ENCODE assay signal across 1 cellular context in the genomic region with DNA sequence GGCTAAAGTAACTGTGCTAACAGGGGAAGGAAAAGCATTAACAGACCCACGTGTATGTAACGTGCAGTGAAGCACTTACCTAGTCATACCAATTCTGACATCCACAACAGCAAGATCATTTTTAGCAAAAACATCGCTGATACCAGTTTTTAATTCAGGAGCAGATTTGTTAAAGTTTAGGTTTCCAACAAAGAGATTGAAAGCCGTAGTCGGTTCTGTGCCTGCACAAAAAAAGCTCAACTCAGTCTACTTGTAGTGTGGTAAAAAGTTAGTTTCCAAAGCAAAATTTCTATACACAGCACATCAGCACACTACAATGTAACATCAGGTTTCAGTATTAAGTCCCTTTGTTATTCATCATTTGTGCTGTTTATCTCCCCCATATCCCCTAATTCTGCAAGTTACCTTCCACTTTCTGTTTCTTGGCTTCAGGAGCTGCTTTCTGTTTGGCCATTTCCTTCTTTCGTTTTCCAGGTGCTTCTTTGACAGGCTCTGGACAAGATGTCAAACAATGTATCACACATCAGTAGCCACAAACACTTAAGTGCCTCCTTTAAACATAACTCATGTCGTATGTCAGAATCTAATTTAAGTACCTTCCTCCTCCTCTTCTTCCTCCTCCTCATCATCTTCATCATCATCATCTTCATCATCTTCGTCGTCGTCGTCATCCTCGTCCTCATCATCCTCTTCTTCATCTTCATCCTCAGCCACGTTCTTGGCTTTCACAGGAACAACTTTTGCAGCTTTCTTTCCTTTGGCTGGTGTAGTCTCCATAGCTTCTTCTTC.
TF ChIP-seq lines count a peak whose summit lies in the region.

No MANE protein-coding gene starts in this region.

TF ChIP-seq in GM23338, 12 proteins besides CTCF, POLR2A, EP300 and RAD21 (continued from another document):
- TF ChIP-seq, protein P1, sequence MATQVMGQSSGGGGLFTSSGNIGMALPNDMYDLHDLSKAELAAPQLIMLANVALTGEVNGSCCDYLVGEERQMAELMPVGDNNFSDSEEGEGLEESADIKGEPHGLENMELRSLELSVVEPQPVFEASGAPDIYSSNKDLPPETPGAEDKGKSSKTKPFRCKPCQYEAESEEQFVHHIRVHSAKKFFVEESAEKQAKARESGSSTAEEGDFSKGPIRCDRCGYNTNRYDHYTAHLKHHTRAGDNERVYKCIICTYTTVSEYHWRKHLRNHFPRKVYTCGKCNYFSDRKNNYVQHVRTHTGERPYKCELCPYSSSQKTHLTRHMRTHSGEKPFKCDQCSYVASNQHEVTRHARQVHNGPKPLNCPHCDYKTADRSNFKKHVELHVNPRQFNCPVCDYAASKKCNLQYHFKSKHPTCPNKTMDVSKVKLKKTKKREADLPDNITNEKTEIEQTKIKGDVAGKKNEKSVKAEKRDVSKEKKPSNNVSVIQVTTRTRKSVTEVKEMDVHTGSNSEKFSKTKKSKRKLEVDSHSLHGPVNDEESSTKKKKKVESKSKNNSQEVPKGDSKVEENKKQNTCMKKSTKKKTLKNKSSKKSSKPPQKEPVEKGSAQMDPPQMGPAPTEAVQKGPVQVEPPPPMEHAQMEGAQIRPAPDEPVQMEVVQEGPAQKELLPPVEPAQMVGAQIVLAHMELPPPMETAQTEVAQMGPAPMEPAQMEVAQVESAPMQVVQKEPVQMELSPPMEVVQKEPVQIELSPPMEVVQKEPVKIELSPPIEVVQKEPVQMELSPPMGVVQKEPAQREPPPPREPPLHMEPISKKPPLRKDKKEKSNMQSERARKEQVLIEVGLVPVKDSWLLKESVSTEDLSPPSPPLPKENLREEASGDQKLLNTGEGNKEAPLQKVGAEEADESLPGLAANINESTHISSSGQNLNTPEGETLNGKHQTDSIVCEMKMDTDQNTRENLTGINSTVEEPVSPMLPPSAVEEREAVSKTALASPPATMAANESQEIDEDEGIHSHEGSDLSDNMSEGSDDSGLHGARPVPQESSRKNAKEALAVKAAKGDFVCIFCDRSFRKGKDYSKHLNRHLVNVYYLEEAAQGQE (IDR thresholded peaks at IDR 0.05; ENCODE audit: unreplicated experiment) = no peak
- TF ChIP-seq, protein P2, sequence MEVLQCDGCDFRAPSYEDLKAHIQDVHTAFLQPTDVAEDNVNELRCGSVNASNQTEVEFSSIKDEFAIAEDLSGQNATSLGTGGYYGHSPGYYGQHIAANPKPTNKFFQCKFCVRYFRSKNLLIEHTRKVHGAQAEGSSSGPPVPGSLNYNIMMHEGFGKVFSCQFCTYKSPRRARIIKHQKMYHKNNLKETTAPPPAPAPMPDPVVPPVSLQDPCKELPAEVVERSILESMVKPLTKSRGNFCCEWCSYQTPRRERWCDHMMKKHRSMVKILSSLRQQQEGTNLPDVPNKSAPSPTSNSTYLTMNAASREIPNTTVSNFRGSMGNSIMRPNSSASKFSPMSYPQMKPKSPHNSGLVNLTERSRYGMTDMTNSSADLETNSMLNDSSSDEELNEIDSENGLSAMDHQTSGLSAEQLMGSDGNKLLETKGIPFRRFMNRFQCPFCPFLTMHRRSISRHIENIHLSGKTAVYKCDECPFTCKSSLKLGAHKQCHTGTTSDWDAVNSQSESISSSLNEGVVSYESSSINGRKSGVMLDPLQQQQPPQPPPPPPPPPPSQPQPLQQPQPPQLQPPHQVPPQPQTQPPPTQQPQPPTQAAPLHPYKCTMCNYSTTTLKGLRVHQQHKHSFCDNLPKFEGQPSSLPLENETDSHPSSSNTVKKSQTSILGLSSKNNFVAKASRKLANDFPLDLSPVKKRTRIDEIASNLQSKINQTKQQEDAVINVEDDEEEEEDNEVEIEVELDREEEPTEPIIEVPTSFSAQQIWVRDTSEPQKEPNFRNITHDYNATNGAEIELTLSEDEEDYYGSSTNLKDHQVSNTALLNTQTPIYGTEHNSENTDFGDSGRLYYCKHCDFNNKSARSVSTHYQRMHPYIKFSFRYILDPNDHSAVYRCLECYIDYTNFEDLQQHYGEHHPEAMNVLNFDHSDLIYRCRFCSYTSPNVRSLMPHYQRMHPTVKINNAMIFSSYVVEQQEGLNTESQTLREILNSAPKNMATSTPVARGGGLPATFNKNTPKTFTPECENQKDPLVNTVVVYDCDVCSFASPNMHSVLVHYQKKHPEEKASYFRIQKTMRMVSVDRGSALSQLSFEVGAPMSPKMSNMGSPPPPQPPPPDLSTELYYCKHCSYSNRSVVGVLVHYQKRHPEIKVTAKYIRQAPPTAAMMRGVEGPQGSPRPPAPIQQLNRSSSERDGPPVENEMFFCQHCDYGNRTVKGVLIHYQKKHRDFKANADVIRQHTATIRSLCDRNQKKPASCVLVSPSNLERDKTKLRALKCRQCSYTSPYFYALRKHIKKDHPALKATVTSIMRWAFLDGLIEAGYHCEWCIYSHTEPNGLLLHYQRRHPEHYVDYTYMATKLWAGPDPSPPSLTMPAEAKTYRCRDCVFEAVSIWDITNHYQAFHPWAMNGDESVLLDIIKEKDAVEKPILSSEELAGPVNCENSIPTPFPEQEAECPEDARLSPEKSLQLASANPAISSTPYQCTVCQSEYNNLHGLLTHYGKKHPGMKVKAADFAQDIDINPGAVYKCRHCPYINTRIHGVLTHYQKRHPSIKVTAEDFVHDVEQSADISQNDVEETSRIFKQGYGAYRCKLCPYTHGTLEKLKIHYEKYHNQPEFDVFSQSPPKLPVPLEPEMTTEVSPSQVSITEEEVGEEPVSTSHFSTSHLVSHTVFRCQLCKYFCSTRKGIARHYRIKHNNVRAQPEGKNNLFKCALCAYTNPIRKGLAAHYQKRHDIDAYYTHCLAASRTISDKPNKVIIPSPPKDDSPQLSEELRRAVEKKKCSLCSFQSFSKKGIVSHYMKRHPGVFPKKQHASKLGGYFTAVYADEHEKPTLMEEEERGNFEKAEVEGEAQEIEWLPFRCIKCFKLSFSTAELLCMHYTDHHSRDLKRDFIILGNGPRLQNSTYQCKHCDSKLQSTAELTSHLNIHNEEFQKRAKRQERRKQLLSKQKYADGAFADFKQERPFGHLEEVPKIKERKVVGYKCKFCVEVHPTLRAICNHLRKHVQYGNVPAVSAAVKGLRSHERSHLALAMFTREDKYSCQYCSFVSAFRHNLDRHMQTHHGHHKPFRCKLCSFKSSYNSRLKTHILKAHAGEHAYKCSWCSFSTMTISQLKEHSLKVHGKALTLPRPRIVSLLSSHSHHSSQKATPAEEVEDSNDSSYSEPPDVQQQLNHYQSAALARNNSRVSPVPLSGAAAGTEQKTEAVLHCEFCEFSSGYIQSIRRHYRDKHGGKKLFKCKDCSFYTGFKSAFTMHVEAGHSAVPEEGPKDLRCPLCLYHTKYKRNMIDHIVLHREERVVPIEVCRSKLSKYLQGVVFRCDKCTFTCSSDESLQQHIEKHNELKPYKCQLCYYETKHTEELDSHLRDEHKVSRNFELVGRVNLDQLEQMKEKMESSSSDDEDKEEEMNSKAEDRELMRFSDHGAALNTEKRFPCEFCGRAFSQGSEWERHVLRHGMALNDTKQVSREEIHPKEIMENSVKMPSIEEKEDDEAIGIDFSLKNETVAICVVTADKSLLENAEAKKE (CRISPR knock-in tag; IDR thresholded peaks at IDR 0.05) = no peak
- no peak for TF ChIP-seq JUNB (IDR thresholded peaks at IDR 0.05; ENCODE audit: unreplicated experiment)
- no peak for TF ChIP-seq POLR2AphosphoS5 (IDR thresholded peaks at IDR 0.05; ENCODE audit: low read depth)
- no peak for TF ChIP-seq CREB1 (CRISPR knock-in tag; IDR thresholded peaks at IDR 0.05; ENCODE audit: low read depth)
- no peak for TF ChIP-seq ZNF331 (CRISPR knock-in tag; IDR thresholded peaks at IDR 0.05; ENCODE audit: low read depth)
- TF ChIP-seq NANOG (IDR thresholded peaks at IDR 0.05; ENCODE audit: borderline replicate concordance) = no peak
- TF ChIP-seq EZH2 (IDR thresholded peaks at IDR 0.05; ENCODE audit: low read depth, unreplicated experiment) = no peak
- TF ChIP-seq ZNF114 (CRISPR knock-in tag; IDR thresholded peaks at IDR 0.05) = no peak
- TF ChIP-seq, protein P3, sequence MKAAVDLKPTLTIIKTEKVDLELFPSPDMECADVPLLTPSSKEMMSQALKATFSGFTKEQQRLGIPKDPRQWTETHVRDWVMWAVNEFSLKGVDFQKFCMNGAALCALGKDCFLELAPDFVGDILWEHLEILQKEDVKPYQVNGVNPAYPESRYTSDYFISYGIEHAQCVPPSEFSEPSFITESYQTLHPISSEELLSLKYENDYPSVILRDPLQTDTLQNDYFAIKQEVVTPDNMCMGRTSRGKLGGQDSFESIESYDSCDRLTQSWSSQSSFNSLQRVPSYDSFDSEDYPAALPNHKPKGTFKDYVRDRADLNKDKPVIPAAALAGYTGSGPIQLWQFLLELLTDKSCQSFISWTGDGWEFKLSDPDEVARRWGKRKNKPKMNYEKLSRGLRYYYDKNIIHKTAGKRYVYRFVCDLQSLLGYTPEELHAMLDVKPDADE (IDR thresholded peaks at IDR 0.05) = no peak
